In genomic region chr2:130847776-130848517, GRCh38 we compare ENCODE assay signal across 18 cellular contexts. TPM values are rescaled to one million over a fixed set of nuclear protein-coding genes. Genes with fewer than 3 reads are reported as not detected.
DNase-seq lines count a peak whose midpoint lies in the region; ATAC-seq and TF ChIP-seq lines count a peak whose summit lies in the region.
"Had no signal": no experiment of that assay in that cellular context is flagged by ENCODE, and none has a peak within 500 bp of the region (broad histone marks: within the 10 kb centered on the region; RNA-seq: fewer than 3 reads in every experiment).

No MANE protein-coding gene starts in this region.

- ATAC-seq in sciatic nerve = no peak
- ATAC-seq: GM12878 had no signal

- H2AFZ ChIP-seq in neural progenitor cell (replicated peaks) = no peak overlapping the region
- H2AFZ ChIP-seq: GM23338 had no signal

- no peaks in the 10 kb centered on the region for H3K27me3 Mint-ChIP-seq in MCF 10A (ENCODE audit: insufficient read depth, unreplicated experiment)
- H3K27me3 Mint-ChIP-seq in chondrocyte (ENCODE audit: low read depth) = peaks cover 14% of the 10 kb centered on the region
- peaks cover 11% of the 10 kb centered on the region for H3K27me3 Mint-ChIP-seq in neural progenitor cell (ENCODE audit: insufficient read depth, low read depth)

- H3K4me3 Mint-ChIP-seq in MCF 10A (ENCODE audit: unreplicated experiment) = no peak overlapping the region
- no peak overlapping the region for H3K4me3 Mint-ChIP-seq in chondrocyte (ENCODE audit: unreplicated experiment)
- no peak overlapping the region for H3K4me3 Mint-ChIP-seq in neural progenitor cell
- H3K4me3 Mint-ChIP-seq: CD4-positive, alpha-beta T cell; GM23338; H9 had no signal

- H3K9ac ChIP-seq in BLaER1 (0 out of 2 replicates have a peak overlapping the region, but pooled peaks have one; percentile 6), neural progenitor cell (no peak overlapping the region)

- H3F3A ChIP-seq in neural progenitor cell (ENCODE audit: low read depth) = no peaks in the 10 kb centered on the region

- CTCF ChIA-PET in MCF 10A (lab: Yijun Ruan, JAX) = no interaction called here

- H3K27ac Mint-ChIP-seq in MCF 10A (ENCODE audit: low read depth, unreplicated experiment) = peak overlapping the region; percentile 66
- no peak overlapping the region for H3K27ac Mint-ChIP-seq in chondrocyte (ENCODE audit: unreplicated experiment)
- peak overlapping the region; percentile 57 for H3K27ac Mint-ChIP-seq in neural progenitor cell
- H3K27ac Mint-ChIP-seq: CD4-positive, alpha-beta T cell; GM23338 had no signal

- no peak for TF ChIP-seq POLR2A in breast epithelium (IDR thresholded peaks at IDR 0.05)

- H3K36me3 ChIP-seq in breast epithelium (no peaks in the 10 kb centered on the region), BLaER1 (no peaks in the 10 kb centered on the region), neural progenitor cell (no peaks in the 10 kb centered on the region)

- H3K4me2 ChIP-seq in BLaER1 = peak overlapping the region; percentile 98
- H3K4me2 ChIP-seq in neural progenitor cell = no peak overlapping the region
- H3K4me2 ChIP-seq: GM23338 had no signal

- BruUV-seq in MCF 10A (replicated peaks; lab: Mats Ljungman, UMichigan) = no TSS peak

- TF ChIP-seq CTCF in MCF 10A (IDR thresholded peaks at IDR 0.05; ENCODE audit: unreplicated experiment) = no peak
- no peak for TF ChIP-seq CTCF in breast epithelium (IDR thresholded peaks at IDR 0.05)
- TF ChIP-seq CTCF in chondrocyte (IDR thresholded peaks at IDR 0.05) = no peak
- no peak for TF ChIP-seq CTCF in neural progenitor cell (IDR thresholded peaks at IDR 0.05)

- peaks cover 0 to 8% of the 10 kb centered on the region in 2 donors for H3K27me3 ChIP-seq in breast epithelium
- no peaks in the 10 kb centered on the region for H3K27me3 ChIP-seq in BLaER1
- no peaks in the 10 kb centered on the region for H3K27me3 ChIP-seq in neural progenitor cell

- intact Hi-C loops in MCF 10A (cut with micrococcal nuclease) = no loop called here
- intact Hi-C loops in breast epithelium (cut with DNase I; ENCODE audit: low total_unique reads) = no loop called here
- intact Hi-C loops in sciatic nerve (cut with DNase I) = no loop called here

- POLR2A ChIA-PET in MCF 10A (lab: Yijun Ruan, JAX) = no interaction called here

- H3K4me1 ChIP-seq in breast epithelium (no peaks in the 10 kb centered on the region), BLaER1 (peaks cover 88% of the 10 kb centered on the region), neural progenitor cell (peaks cover 3% of the 10 kb centered on the region)

- H3K4me1 Mint-ChIP-seq in MCF 10A (ENCODE audit: insufficient read depth, unreplicated experiment) (peaks cover 11% of the 10 kb centered on the region), chondrocyte (ENCODE audit: low read depth) (no peaks in the 10 kb centered on the region), neural progenitor cell (peaks cover 9% of the 10 kb centered on the region)

- no peaks in the 10 kb centered on the region for H3K9me3 Mint-ChIP-seq in MCF 10A (ENCODE audit: unreplicated experiment)
- H3K9me3 Mint-ChIP-seq in chondrocyte (ENCODE audit: low read depth) = no peaks in the 10 kb centered on the region
- H3K9me3 Mint-ChIP-seq in neural progenitor cell = no peaks in the 10 kb centered on the region
- H3K9me3 Mint-ChIP-seq: CD4-positive, alpha-beta T cell; GM23338; H9 had no signal

- H3K36me3 Mint-ChIP-seq in MCF 10A (ENCODE audit: insufficient read depth, unreplicated experiment) = peaks cover 11% of the 10 kb centered on the region
- no peaks in the 10 kb centered on the region for H3K36me3 Mint-ChIP-seq in chondrocyte (ENCODE audit: low read depth)
- H3K36me3 Mint-ChIP-seq in neural progenitor cell = no peaks in the 10 kb centered on the region

- H4K20me1 ChIP-seq in BLaER1 (peaks cover 18% of the 10 kb centered on the region), neural progenitor cell (ENCODE audit: low read depth) (peaks cover 9% of the 10 kb centered on the region)

- no peak overlapping the region for H3K4me3 ChIP-seq in breast epithelium
- H3K4me3 ChIP-seq in BLaER1 = no peak overlapping the region
- no peak overlapping the region for H3K4me3 ChIP-seq in neural progenitor cell
- H3K4me3 ChIP-seq: GM12878, GM23338 had no signal

- DNase-seq in MCF 10A (ENCODE audit: unreplicated experiment) (no peak), breast epithelium (ENCODE audit: low spot score in 2 of 2) (no peak), chondrocyte (ENCODE audit: low spot score) (peak; percentile 75), neural progenitor cell (ENCODE audit: low spot score) (no peak), hepatic stellate cell (ENCODE audit: low spot score) (no peak), sciatic nerve (ENCODE audit: low spot score) (no peak), MV-4-11 (lab: John Stamatoyannopoulos, UW) (no peak)
- DNase-seq: 8988T; AML-193; C1 segment of cervical spinal cord; Calu3; CD4-positive, alpha-beta T cell; DMS 273 treated with DMSO at 0.1 percent for 48 hours; DMS79; H9 had no signal

- peaks cover 5% of the 10 kb centered on the region for H3K79me2 ChIP-seq in neural progenitor cell (ENCODE audit: low read depth)

- no peaks in the 10 kb centered on the region for H3K9me3 ChIP-seq in breast epithelium
- H3K9me3 ChIP-seq in BLaER1 = no peaks in the 10 kb centered on the region
- no peaks in the 10 kb centered on the region for H3K9me3 ChIP-seq in neural progenitor cell (ENCODE audit: low read depth)

- H3K27ac ChIP-seq in breast epithelium (no peak overlapping the region), BLaER1 (peak overlapping the region; percentile 48; the same call in 1 of the 2 replicates), neural progenitor cell (no peak overlapping the region)

RNA-seq across cellular contexts. Expression of gene ARHGEF4, which starts 11.2 kb away (rescaled TPM):
- total RNA-seq in MCF 10A (2022) (52.0 and 59.3 TPM in 2 replicates), breast epithelium (10 to 100 TPM in 1 of 3 donors, 1 to 10 TPM in 2; 7.5 to 10.1 (median 8.0) TPM), chondrocyte (6.3 to 12.3 TPM (median 10.6 TPM) in 3 replicates), neural progenitor cell (ENCODE audit: low replicate concordance) (22.8 and 44.8 TPM in 2 replicates), sciatic nerve (12.1 TPM)
